8 cellular contexts compared by ENCODE assay signal in the genomic region with DNA sequence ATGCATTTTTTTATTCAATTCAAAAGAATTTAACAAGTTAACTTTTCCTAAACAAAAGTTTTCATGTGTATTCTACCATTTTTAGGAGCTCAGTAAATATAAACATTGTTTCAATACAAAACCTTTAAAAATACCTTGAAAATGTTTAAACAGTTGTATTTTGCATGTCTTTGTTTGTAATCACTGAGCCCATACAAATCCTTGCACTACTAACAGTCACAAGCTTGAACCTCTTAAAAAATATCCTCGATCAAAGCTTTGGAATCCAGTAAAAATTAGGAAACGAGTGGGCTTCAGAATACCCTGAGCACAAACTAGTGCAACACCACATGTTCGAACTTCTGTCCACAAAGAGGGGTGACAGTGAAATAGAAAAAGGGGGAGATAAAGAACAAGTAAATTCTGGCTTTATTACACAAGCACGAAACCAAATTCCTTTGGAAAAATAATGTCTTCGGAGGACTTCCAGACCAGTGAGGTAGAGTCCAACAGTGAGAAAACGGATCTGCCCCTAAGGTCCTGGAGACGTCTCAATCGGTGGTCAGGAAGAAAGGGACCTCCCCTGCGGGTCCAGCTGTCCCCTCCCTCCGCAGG. TPM values are rescaled to one million over a fixed set of nuclear protein-coding genes. Genes with fewer than 3 reads are reported as not detected.
DNase-seq lines count a peak whose midpoint lies in the region; ATAC-seq and TF ChIP-seq lines count a peak whose summit lies in the region.

No MANE protein-coding gene starts in this region.

- H3K4me2 ChIP-seq in MM.1S (ENCODE audit: low read depth, low read length) = peak overlapping the region; percentile 91
- H3K4me2 ChIP-seq in neural progenitor cell = peak overlapping the region; percentile 81

- H3K27me3 ChIP-seq in CD4-positive, alpha-beta T cell (ENCODE audit: control insufficient read depth, insufficient read depth, low read length) = no peaks in the 10 kb centered on the region
- H3K27me3 ChIP-seq in MM.1S (replicated peaks; ENCODE audit: insufficient read depth, low read length) (no peaks in the 10 kb centered on the region), neural progenitor cell (no peaks in the 10 kb centered on the region)
- no peaks in the 10 kb centered on the region for H3K27me3 ChIP-seq in effector memory CD4-positive, alpha-beta T cell (replicated peaks; ENCODE audit: control insufficient read depth, insufficient read depth, low read length, poor library complexity, severe bottlenecking)

- H3K36me3 ChIP-seq in MM.1S (replicated peaks; ENCODE audit: insufficient read depth, low read length) (no peaks in the 10 kb centered on the region), neural progenitor cell (no peaks in the 10 kb centered on the region)
- no peaks in the 10 kb centered on the region for H3K36me3 ChIP-seq in effector memory CD4-positive, alpha-beta T cell (ENCODE audit: control insufficient read depth, insufficient read depth, low read length)

- H3K9me3 ChIP-seq in CD4-positive, alpha-beta T cell (ENCODE audit: control insufficient read depth, low read length) = no peaks in the 10 kb centered on the region
- H3K9me3 ChIP-seq in MM.1S (replicated peaks; ENCODE audit: insufficient read depth, low read length) (no peaks in the 10 kb centered on the region), neural progenitor cell (ENCODE audit: low read depth) (no peaks in the 10 kb centered on the region)
- no peaks in the 10 kb centered on the region for H3K9me3 ChIP-seq in effector memory CD4-positive, alpha-beta T cell (ENCODE audit: control insufficient read depth, low read length)

- H3K4me3 Mint-ChIP-seq in CD4-positive, alpha-beta T cell = peak overlapping the region; percentile 95
- peak overlapping the region; percentile 87 for H3K4me3 Mint-ChIP-seq in neural progenitor cell

- CTCF ChIA-PET in CD4-positive, alpha-beta T cell (lab: Charles Lee) = interaction anchor here (1.4 to 4.6 kb wide), 4 partner anchors 58 to 134 kb away, joined by 3 to 43 read pairs (median 4); no protein-coding TSS in a partner anchor

- ATAC-seq in CD4-positive, alpha-beta T cell (ENCODE audit: poor library complexity) = no peak
- ATAC-seq in GM21737 (IDR thresholded peaks at IDR 0.05; ENCODE audit: unreplicated experiment) = no peak
- ATAC-seq in HG03565 (IDR thresholded peaks at IDR 0.05; ENCODE audit: unreplicated experiment) = no peak
- no peak for ATAC-seq in GM18873 (IDR thresholded peaks at IDR 0.05; ENCODE audit: low FRiP score, unreplicated experiment)

- H3K4me3 ChIP-seq in MM.1S (ENCODE audit: low read length) = peak overlapping the region; percentile 70
- peak overlapping the region; percentile 65 for H3K4me3 ChIP-seq in effector memory CD4-positive, alpha-beta T cell (ENCODE audit: insufficient read depth, low read depth, low read length, poor library complexity, severe bottlenecking)
- peak overlapping the region; percentile 72 for H3K4me3 ChIP-seq in neural progenitor cell

- peak overlapping the region; percentile 60 for H2AFZ ChIP-seq in MM.1S (ENCODE audit: low read length)
- H2AFZ ChIP-seq in neural progenitor cell (replicated peaks) = peak overlapping the region; percentile 3

- intact Hi-C loops in CD4-positive, alpha-beta T cell (cut with DNase I, micrococcal nuclease) = no loop called here

- H3K9me2 ChIP-seq in MM.1S (replicated peaks; ENCODE audit: insufficient read depth, low read length) = no peaks in the 10 kb centered on the region

- peaks cover 7% of the 10 kb centered on the region; the same call in 1 of the 2 replicates for H3F3A ChIP-seq in MM.1S (ENCODE audit: insufficient read depth, low read length)
- H3F3A ChIP-seq in neural progenitor cell (ENCODE audit: low read depth) = peaks cover 27% of the 10 kb centered on the region

- H3K9me3 Mint-ChIP-seq in CD4-positive, alpha-beta T cell = no peaks in the 10 kb centered on the region
- peaks cover 6% of the 10 kb centered on the region for H3K9me3 Mint-ChIP-seq in neural progenitor cell

- peaks cover 40% of the 10 kb centered on the region for H3K4me1 Mint-ChIP-seq in CD4-positive, alpha-beta T cell (ENCODE audit: low read depth)
- H3K4me1 Mint-ChIP-seq in neural progenitor cell = peaks cover 16% of the 10 kb centered on the region

- H3K4me1 ChIP-seq in MM.1S (ENCODE audit: low read length) (peaks cover 17% of the 10 kb centered on the region), neural progenitor cell (peaks cover 11% of the 10 kb centered on the region)
- H3K4me1 ChIP-seq in effector memory CD4-positive, alpha-beta T cell (ENCODE audit: control insufficient read depth, insufficient read depth, low read length, poor library complexity, severe bottlenecking) = peaks cover 13% of the 10 kb centered on the region

- POLR2A ChIA-PET in CD4-positive, alpha-beta T cell (lab: Charles Lee) = interaction anchor here (0.7 to 2.3 kb wide), 7 partner anchors 19 to 509 kb away, joined by 3 to 26 read pairs (median 6); partner anchors contain the start of gene HBP1

- peak overlapping the region; percentile 85 for H3K27ac Mint-ChIP-seq in CD4-positive, alpha-beta T cell
- no peak overlapping the region for H3K27ac Mint-ChIP-seq in neural progenitor cell

- H3K79me2 ChIP-seq in MM.1S (ENCODE audit: low read length) (peaks cover 10% of the 10 kb centered on the region; the same call in 1 of the 2 replicates), neural progenitor cell (ENCODE audit: low read depth) (peaks cover 13% of the 10 kb centered on the region)

- H3K9ac ChIP-seq in MM.1S (ENCODE audit: low read length) = peak overlapping the region; percentile 75
- peak overlapping the region; percentile 21 for H3K9ac ChIP-seq in neural progenitor cell

- no peaks in the 10 kb centered on the region for H4K20me1 ChIP-seq in MM.1S (ENCODE audit: insufficient read depth, low read length)
- H4K20me1 ChIP-seq in neural progenitor cell (ENCODE audit: low read depth) = peaks cover 9% of the 10 kb centered on the region

- no peaks in the 10 kb centered on the region for H3K27me3 Mint-ChIP-seq in CD4-positive, alpha-beta T cell
- H3K27me3 Mint-ChIP-seq in neural progenitor cell (ENCODE audit: insufficient read depth, low read depth) = no peaks in the 10 kb centered on the region

- TF ChIP-seq CTCF in CD4-positive, alpha-beta T cell (IDR thresholded peaks at IDR 0.05) = no peak
- TF ChIP-seq CTCF in MM.1S (IDR thresholded peaks at IDR 0.05; ENCODE audit: low read length) (no peak), neural progenitor cell (IDR thresholded peaks at IDR 0.05) (no peak)

- DNase-seq in CD4-positive, alpha-beta T cell = no peak
- DNase-seq in MM.1S = no peak
- no peak for DNase-seq in effector memory CD4-positive, alpha-beta T cell
- no peak for DNase-seq in neural progenitor cell (ENCODE audit: low spot score)
- DNase-seq in NCI-H2227 (lab: John Stamatoyannopoulos, UW; ENCODE audit: unreplicated experiment) = no peak

- peaks cover 5% of the 10 kb centered on the region for H3K36me3 Mint-ChIP-seq in CD4-positive, alpha-beta T cell (ENCODE audit: low read depth)
- H3K36me3 Mint-ChIP-seq in neural progenitor cell = peaks cover 3% of the 10 kb centered on the region

- peak overlapping the region; percentile 32 for H3K27ac ChIP-seq in CD4-positive, alpha-beta T cell (ENCODE audit: low read depth, low read length)
- peak overlapping the region; percentile 20; the same call in 1 of the 2 replicates for H3K27ac ChIP-seq in MM.1S (ENCODE audit: low read length)
- peak overlapping the region; percentile 72 for H3K27ac ChIP-seq in effector memory CD4-positive, alpha-beta T cell (ENCODE audit: insufficient read depth, low read length, poor library complexity, severe bottlenecking)
- H3K27ac ChIP-seq in neural progenitor cell = no peak overlapping the region

RNA-seq across cellular contexts. Expression of gene CCDC71L, which starts 1.5 kb away (rescaled TPM):
- 1 to 10 TPM; 9.5 to 9.8 TPM for total RNA-seq in CD4-positive, alpha-beta T cell
- 23.5 and 23.8 TPM in 2 replicates for total RNA-seq in neural progenitor cell (ENCODE audit: low replicate concordance)
